ENCODE assay signal across 9 cellular contexts in the genomic region with DNA sequence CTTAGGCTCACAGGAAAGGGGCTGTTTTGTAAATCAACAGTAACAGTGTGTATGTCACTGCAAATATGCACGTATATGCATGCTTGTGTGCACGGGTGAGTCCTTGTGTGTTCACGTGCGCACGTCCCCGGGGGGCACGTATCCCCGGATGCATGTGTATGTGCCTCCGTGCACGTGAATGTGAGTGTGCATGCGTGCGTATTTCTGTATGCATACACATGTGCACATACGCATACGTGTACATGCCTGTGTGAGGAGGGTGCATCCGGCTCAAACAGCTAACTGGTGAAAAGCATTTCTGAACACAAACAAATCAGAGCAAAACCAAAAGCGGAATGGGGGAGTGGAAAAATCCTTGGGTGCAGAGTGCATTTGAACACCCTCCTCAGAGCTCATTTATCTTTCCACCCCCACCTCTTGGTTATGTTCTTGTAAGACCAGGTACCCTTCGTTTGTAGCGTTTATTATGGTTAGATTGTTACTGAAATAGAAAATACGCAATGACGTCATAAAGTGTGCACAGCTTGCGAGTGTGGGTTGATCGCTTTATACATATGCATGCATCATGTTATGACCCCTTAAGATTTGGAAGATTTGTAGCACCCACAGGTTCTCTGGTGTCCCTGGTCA. TPM values are rescaled to one million over a fixed set of nuclear protein-coding genes. Genes with fewer than 3 reads are reported as not detected.
DNase-seq lines count a peak whose midpoint lies in the region; ATAC-seq, FAIRE-seq and TF ChIP-seq lines count a peak whose summit lies in the region.
"Had no signal": no experiment of that assay in that cellular context is flagged by ENCODE, and none has a peak within 500 bp of the region (broad histone marks: within the 10 kb centered on the region; RNA-seq: fewer than 3 reads in every experiment).

No MANE protein-coding gene starts in this region.

- no peaks in the 10 kb centered on the region for H3K79me2 ChIP-seq in GM12878 (ENCODE audit: control insufficient read depth, insufficient read depth, low read length)

- H3K4me2 ChIP-seq in GM12878 (ENCODE audit: control insufficient read depth, insufficient read depth), result peak overlapping the region; percentile 100

- H3K27me3 ChIP-seq in GM12878 (replicated peaks in 1 of 2; ENCODE audit: control insufficient read depth in 2 of 2, insufficient read depth in 2 of 2, low read length in 1 of 2), result no peaks in the 10 kb centered on the region
- H3K27me3 ChIP-seq in mononuclear cell (ENCODE audit: insufficient read depth, low read length), result no peaks in the 10 kb centered on the region
- H3K27me3 ChIP-seq: right lobe of liver had no signal

- TF ChIP-seq CTCF in GM12878 (IDR thresholded peaks at IDR 0.05 in 2 of 3, conservative IDR thresholded peaks at IDR 0.05 in 1 of 3; ENCODE audit: control insufficient read depth in 2 of 3, extremely low read depth in 1 of 3, insufficient read depth in 1 of 3, low read depth in 3 of 3, low read length in 3 of 3), result no peak

- no peaks in the 10 kb centered on the region; a peak in 2 of 4 replicates for H3K36me3 ChIP-seq in GM12878 (ENCODE audit: control insufficient read depth in 2 of 2, insufficient read depth in 2 of 2, low read length in 1 of 2)
- H3K36me3 ChIP-seq: right lobe of liver had no signal

- peak; percentile 99 for FAIRE-seq in GM12891 (lab: Jason Lieb, UNC)
- FAIRE-seq in GM12878 (lab: Jason Lieb, UNC), result peak; percentile 69

- H3K4me1 ChIP-seq in GM12878 (ENCODE audit: control insufficient read depth, insufficient read depth, low read length) (peaks cover 28% of the 10 kb centered on the region), mononuclear cell (ENCODE audit: insufficient read depth, low read length) (peaks cover 36% of the 10 kb centered on the region)

- no peak for TF ChIP-seq POLR2A in GM12891 (IDR thresholded peaks at IDR 0.05; ENCODE audit: low read depth, low read length)
- TF ChIP-seq POLR2A in GM12878 (IDR thresholded peaks at IDR 0.05; ENCODE audit: low read depth, low read length), result peak; percentile 71

- CTCF ChIA-PET in GM12878 (lab: Yijun Ruan, JAX), result interaction anchor here (0.5 to 3.5 kb wide), 50 partner anchors 9 to 472 kb away, joined by 3 to 32 read pairs (median 6); partner anchors contain the start of genes KLHDC7B, LMF2, NCAPH2 and PLXNB2

- H3K9ac ChIP-seq in GM12878 (ENCODE audit: control insufficient read depth, insufficient read depth, low read length), result peak overlapping the region; percentile 84

- H4K20me1 ChIP-seq in GM12878 (ENCODE audit: control insufficient read depth, insufficient read depth), result no peaks in the 10 kb centered on the region

- under 1% methylated on average over 22 of the region's 22 CpGs for WGBS in GM12878 (ENCODE audit: insufficient coverage, insufficient replicate concordance, low lambda C conversion rate, missing lambda C conversion rate)

- H3K4me3 ChIP-seq in GM12878, result peak overlapping the region; percentile 70
- peak overlapping the region; percentile 46 for H3K4me3 ChIP-seq in mononuclear cell (ENCODE audit: low read length)

- H3K9me3 ChIP-seq in GM12878 (replicated peaks; ENCODE audit: control insufficient read depth, insufficient read depth, low read length) (no peaks in the 10 kb centered on the region), mononuclear cell (ENCODE audit: low read depth, low read length) (no peaks in the 10 kb centered on the region)
- H3K9me3 ChIP-seq: right lobe of liver had no signal

- TF ChIP-seq EP300 in GM12878 (IDR thresholded peaks at IDR 0.05; ENCODE audit: borderline replicate concordance in 1 of 2, control insufficient read depth in 1 of 2, low read depth in 2 of 2, low read length in 2 of 2), result no peak

- H2AFZ ChIP-seq in GM12878 (ENCODE audit: control insufficient read depth, low read depth, low read length), result peak overlapping the region; percentile 87

- intact Hi-C loops in GM12878 (cut with micrococcal nuclease; ENCODE audit: unreplicated experiment), result loop anchor here (1.0 to 5.0 kb wide), 4 partner anchors 71 to 379 kb away; no protein-coding TSS in a partner anchor

- POLR2A ChIA-PET in GM12878 (lab: Charles Lee), result interaction anchor here (0.5 to 2.1 kb wide), 12 partner anchors 73 to 370 kb away, joined by 3 to 11 read pairs (median 5); partner anchors contain the start of genes HDAC10, LMF2, NCAPH2 and SCO2

- no TSS peak for BruUV-seq in GM12878 (replicated peaks; lab: Mats Ljungman, UMichigan)

- peak; percentile 31 for ATAC-seq in HG02678 (IDR thresholded peaks at IDR 0.05; ENCODE audit: unreplicated experiment)
- peak; percentile 56 for ATAC-seq in GM12878

- SMC1A ChIA-PET in GM12878 (lab: Charles Lee; ENCODE audit: uncharacterized antibody, unreplicated experiment), result interaction anchor here (0.7 to 3.4 kb wide), 26 partner anchors 12 to 380 kb away, joined by 3 to 20 read pairs (median 4); partner anchors contain the start of genes CHKB, LMF2, NCAPH2 and SCO2

- H3K27ac ChIP-seq in GM12878 (ENCODE audit: control insufficient read depth, insufficient read depth), result peak overlapping the region; percentile 97

- no peak for DNase-seq in GM12891 (ENCODE audit: insufficient read length, low spot score)
- DNase-seq in RPMI8226, result peak; percentile 68
- peak; percentile 86 for DNase-seq in GM12878 (ENCODE audit: low read depth, low spot score)
- DNase-seq in DMS153 treated with DMSO at 0.1 percent for 48 hours (lab: John Stamatoyannopoulos, UW; ENCODE audit: unreplicated experiment), result no peak
- no peak for DNase-seq in mesenteric fat pad (ENCODE audit: low spot score)
- no peak for DNase-seq in NCI-H187 (lab: John Stamatoyannopoulos, UW)

- in situ Hi-C loops in GM12878 (cut with MboI), result loop anchor here (5.0 kb wide), 1 partner anchor 94 kb away; the partner anchor contains the start of gene SCO2

- RAD21 ChIA-PET in GM12878 (lab: Charles Lee; ENCODE audit: unreplicated experiment), result interaction anchor here (0.5 to 4.0 kb wide), 30 partner anchors 12 to 380 kb away, joined by 3 to 43 read pairs (median 4); partner anchors contain the start of genes CHKB, HDAC10, LMF2 and NCAPH2

- no peak for TF ChIP-seq RAD21 in GM12878 (IDR thresholded peaks at IDR 0.05; ENCODE audit: insufficient read depth, low read depth, low read length)

RNA-seq across cellular contexts. Expression of gene ARSA, which starts 7.0 kb away (rescaled TPM):
- polyA plus RNA-seq in GM12891 (2012; ENCODE audit: low read depth, missing spikeins), result 11.9 TPM
- 16.9 and 17.4 TPM in 2 replicates for total RNA-seq in GM12878 (2013; cell fraction: nucleolus; rRNA removed)
- total RNA-seq in GM12878 (2014; rRNA removed) (16.7 and 18.9 TPM in 2 replicates), GM12878 (2014; rRNA removed; fragmentation: Illumina TruSeq; extraction: Trizol) (3.2 and 3.7 TPM in 2 replicates), GM12878 (2021) (24.5 and 26.3 TPM in 2 replicates), mononuclear cell (21.3 TPM), mesenteric fat pad (50.4 TPM)
- polyA plus RNA-seq in GM12878 (2011; ENCODE audit: low read depth), result 4.9 TPM
- polyA plus RNA-seq in GM12878 (2011; rRNA removed) (1.3 and 5.4 TPM in 2 replicates), GM12878 (2014; fragmentation: Illumina TruSeq; extraction: Trizol) (0.21 and 2.6 TPM in 2 replicates), GM12878 (2014; fragmentation: Nextera tagmentation; extraction: Ambion mirVana) (1 to 10 TPM in 1 of 2 experiments, under 1 TPM in 1; 0.39 to 1.7 TPM), GM12878 (2014; rRNA removed) (22.1 and 24.3 TPM in 2 replicates), GM12878 (2016; fragmentation: Nextera tagmentation; extraction: Ambion mirVana) (10 to 100 TPM; 14.2 to 14.3 TPM)
- polyA plus RNA-seq in GM12878 (2011; cell fraction: cytosol; rRNA removed), result 5.4 and 8.9 TPM in 2 replicates
- 63.6 and 77.8 TPM in 2 replicates for polyA plus RNA-seq in GM12878 (2011; cell fraction: nucleus; rRNA removed)
- 15.5 and 16.4 TPM in 2 replicates for polyA plus RNA-seq in GM12878 (2012)
- polyA minus RNA-seq in GM12878 (2011; rRNA and poly(A)+ RNA removed), result 1.7 and 3.0 TPM in 2 replicates
- 2.9 and 4.7 TPM in 2 replicates for polyA minus RNA-seq in GM12878 (2011; cell fraction: cytosol; rRNA and poly(A)+ RNA removed)
- polyA minus RNA-seq in GM12878 (2011; cell fraction: nucleus; rRNA and poly(A)+ RNA removed), result 11.1 and 20.8 TPM in 2 replicates

RNA-seq across cellular contexts. Expression of gene MAPK8IP2, which starts 20.4 kb away (rescaled TPM):
- 0.08 TPM for polyA plus RNA-seq in GM12891 (2012; ENCODE audit: low read depth, missing spikeins)
- total RNA-seq in GM12878 (2013; cell fraction: nucleolus; rRNA removed), result 0.07 and 0.15 TPM in 2 replicates
- total RNA-seq in GM12878 (2014; rRNA removed), result 0.11 TPM in 2 replicates
- total RNA-seq in GM12878 (2014; rRNA removed; fragmentation: Illumina TruSeq; extraction: Trizol), result 0.04 and 0.05 TPM in 2 replicates
- 0.13 and 0.21 TPM in 2 replicates for total RNA-seq in GM12878 (2021)
- polyA plus RNA-seq in GM12878 (2011; ENCODE audit: low read depth), result 0.08 TPM
- 0.01 and 0.03 TPM in 2 replicates for polyA plus RNA-seq in GM12878 (2011; rRNA removed)
- polyA plus RNA-seq in GM12878 (2011; cell fraction: cytosol; rRNA removed), result 0.03 and 0.04 TPM in 2 replicates
- polyA plus RNA-seq in GM12878 (2011; cell fraction: nucleus; rRNA removed), result 0.13 and 0.25 TPM in 2 replicates
- polyA plus RNA-seq in GM12878 (2012), result 0.11 TPM in 2 replicates
- polyA plus RNA-seq in GM12878 (2014; fragmentation: Illumina TruSeq; extraction: Trizol), result 0.01 TPM in 1 of 2 replicates, not detected in the other
- not detected for polyA plus RNA-seq in GM12878 (2014; fragmentation: Nextera tagmentation; extraction: Ambion mirVana)
- 0.08 and 0.13 TPM in 2 replicates for polyA plus RNA-seq in GM12878 (2014; rRNA removed)
- not detected for polyA plus RNA-seq in GM12878 (2016; fragmentation: Nextera tagmentation; extraction: Ambion mirVana)
- 0.05 TPM in 1 of 2 replicates, not detected in the other for polyA minus RNA-seq in GM12878 (2011; rRNA and poly(A)+ RNA removed)
- polyA minus RNA-seq in GM12878 (2011; cell fraction: cytosol; rRNA and poly(A)+ RNA removed), result not detected in 2 replicates
- polyA minus RNA-seq in GM12878 (2011; cell fraction: nucleus; rRNA and poly(A)+ RNA removed), result 0.10 TPM in 1 of 2 replicates, not detected in the other
- 0.10 TPM for total RNA-seq in mononuclear cell
- 0.58 TPM for total RNA-seq in mesenteric fat pad

RNA-seq across cellular contexts. Expression of gene CHKB, which starts 38.3 kb away (rescaled TPM):
- 41.3 TPM for polyA plus RNA-seq in GM12891 (2012; ENCODE audit: low read depth, missing spikeins)
- 97.2 and 101 TPM in 2 replicates for total RNA-seq in GM12878 (2013; cell fraction: nucleolus; rRNA removed)
- 53.5 and 58.4 TPM in 2 replicates for total RNA-seq in GM12878 (2014; rRNA removed)
- 36.4 and 37.9 TPM in 2 replicates for total RNA-seq in GM12878 (2014; rRNA removed; fragmentation: Illumina TruSeq; extraction: Trizol)
- 57.5 and 62.4 TPM in 2 replicates for total RNA-seq in GM12878 (2021)
- 44.0 TPM for polyA plus RNA-seq in GM12878 (2011; ENCODE audit: low read depth)
- polyA plus RNA-seq in GM12878 (2011; rRNA removed), result 46.7 and 56.3 TPM in 2 replicates
- polyA plus RNA-seq in GM12878 (2011; cell fraction: cytosol; rRNA removed), result 45.3 and 53.9 TPM in 2 replicates
- polyA plus RNA-seq in GM12878 (2011; cell fraction: nucleus; rRNA removed), result 254 and 292 TPM in 2 replicates
- polyA plus RNA-seq in GM12878 (2012), result 62.2 and 66.5 TPM in 2 replicates
- polyA plus RNA-seq in GM12878 (2014; fragmentation: Illumina TruSeq; extraction: Trizol), result 59.5 and 67.9 TPM in 2 replicates
- polyA plus RNA-seq in GM12878 (2014; fragmentation: Nextera tagmentation; extraction: Ambion mirVana), result 10 to 100 TPM in 1 of 2 experiments, 1 to 10 TPM in 1; 10.0 to 20.6 TPM
- polyA plus RNA-seq in GM12878 (2014; rRNA removed), result 85.9 and 93.9 TPM in 2 replicates
- 10 to 100 TPM; 39.0 to 57.6 TPM for polyA plus RNA-seq in GM12878 (2016; fragmentation: Nextera tagmentation; extraction: Ambion mirVana)
- 11.6 and 22.6 TPM in 2 replicates for polyA minus RNA-seq in GM12878 (2011; rRNA and poly(A)+ RNA removed)
- 8.3 and 11.9 TPM in 2 replicates for polyA minus RNA-seq in GM12878 (2011; cell fraction: cytosol; rRNA and poly(A)+ RNA removed)
- 30.1 and 48.3 TPM in 2 replicates for polyA minus RNA-seq in GM12878 (2011; cell fraction: nucleus; rRNA and poly(A)+ RNA removed)
- total RNA-seq in mononuclear cell, result 40.0 TPM
- total RNA-seq in mesenteric fat pad, result 47.6 TPM

RNA-seq across cellular contexts. Expression of gene CPT1B, which starts 42.7 kb away (rescaled TPM):
- 49.4 TPM for polyA plus RNA-seq in GM12891 (2012; ENCODE audit: low read depth, missing spikeins)
- 75.2 and 82.7 TPM in 2 replicates for total RNA-seq in GM12878 (2013; cell fraction: nucleolus; rRNA removed)
- total RNA-seq in GM12878 (2014; rRNA removed) (28.3 and 28.9 TPM in 2 replicates), GM12878 (2014; rRNA removed; fragmentation: Illumina TruSeq; extraction: Trizol) (12.0 and 13.6 TPM in 2 replicates), GM12878 (2021) (37.0 and 40.8 TPM in 2 replicates), mononuclear cell (7.2 TPM), mesenteric fat pad (10.4 TPM)
- polyA plus RNA-seq in GM12878 (2011; ENCODE audit: low read depth), result 29.0 TPM
- polyA plus RNA-seq in GM12878 (2011; rRNA removed) (26.0 and 36.2 TPM in 2 replicates), GM12878 (2014; fragmentation: Illumina TruSeq; extraction: Trizol) (21.0 and 24.5 TPM in 2 replicates), GM12878 (2014; fragmentation: Nextera tagmentation; extraction: Ambion mirVana) (1 to 10 TPM; 3.5 to 5.7 TPM), GM12878 (2014; rRNA removed) (51.1 and 54.0 TPM in 2 replicates), GM12878 (2016; fragmentation: Nextera tagmentation; extraction: Ambion mirVana) (10 to 100 TPM; 11.5 to 19.0 TPM)
- polyA plus RNA-seq in GM12878 (2011; cell fraction: cytosol; rRNA removed), result 30.5 and 42.8 TPM in 2 replicates
- 387 and 439 TPM in 2 replicates for polyA plus RNA-seq in GM12878 (2011; cell fraction: nucleus; rRNA removed)
- polyA plus RNA-seq in GM12878 (2012), result 44.1 and 46.1 TPM in 2 replicates
- polyA minus RNA-seq in GM12878 (2011; rRNA and poly(A)+ RNA removed), result 9.7 and 19.9 TPM in 2 replicates
- polyA minus RNA-seq in GM12878 (2011; cell fraction: cytosol; rRNA and poly(A)+ RNA removed), result 3.0 and 5.3 TPM in 2 replicates
- polyA minus RNA-seq in GM12878 (2011; cell fraction: nucleus; rRNA and poly(A)+ RNA removed), result 29.0 and 38.0 TPM in 2 replicates

RNA-seq across cellular contexts. Expression of gene SHANK3, which starts 51.6 kb away (rescaled TPM):
- polyA plus RNA-seq in GM12891 (2012; ENCODE audit: low read depth, missing spikeins), result 0.15 TPM
- 0.12 and 0.19 TPM in 2 replicates for total RNA-seq in GM12878 (2013; cell fraction: nucleolus; rRNA removed)
- total RNA-seq in GM12878 (2014; rRNA removed) (0.06 TPM in 1 of 2 replicates, not detected in the other), GM12878 (2014; rRNA removed; fragmentation: Illumina TruSeq; extraction: Trizol) (not detected in 2 replicates), GM12878 (2021) (0.08 and 0.10 TPM in 2 replicates), mononuclear cell (under 0.01 TPM), mesenteric fat pad (95.7 TPM)
- not detected for polyA plus RNA-seq in GM12878 (2011; ENCODE audit: low read depth)
- polyA plus RNA-seq in GM12878 (2011; rRNA removed) (0.03 and 0.04 TPM in 2 replicates), GM12878 (2014; fragmentation: Illumina TruSeq; extraction: Trizol) (under 0.01 TPM in 1 of 2 replicates, not detected in the other), GM12878 (2014; fragmentation: Nextera tagmentation; extraction: Ambion mirVana) (not detected), GM12878 (2014; rRNA removed) (0.06 TPM in 1 of 2 replicates, not detected in the other), GM12878 (2016; fragmentation: Nextera tagmentation; extraction: Ambion mirVana) (not detected)
- polyA plus RNA-seq in GM12878 (2011; cell fraction: cytosol; rRNA removed), result 0.03 and 0.04 TPM in 2 replicates
- polyA plus RNA-seq in GM12878 (2011; cell fraction: nucleus; rRNA removed), result 0.38 and 0.45 TPM in 2 replicates
- 0.09 and 0.10 TPM in 2 replicates for polyA plus RNA-seq in GM12878 (2012)
- polyA minus RNA-seq in GM12878 (2011; rRNA and poly(A)+ RNA removed), result under 0.01 TPM in 1 of 2 replicates, not detected in the other
- polyA minus RNA-seq in GM12878 (2011; cell fraction: cytosol; rRNA and poly(A)+ RNA removed), result not detected in 2 replicates
- 0.10 and 0.12 TPM in 2 replicates for polyA minus RNA-seq in GM12878 (2011; cell fraction: nucleus; rRNA and poly(A)+ RNA removed)

Comparison
In these comparisons a context has a peak if more than half of its experiments do, and no peak if none do; other contexts are left out.
1. DNase-seq: peak in RPMI8226 (single experiment) and GM12878 (single experiment); none in GM12891 (single experiment), DMS153 treated with DMSO at 0.1 percent for 48 hours (single experiment), mesenteric fat pad (single experiment) and NCI-H187 (0 of 2).